1 cellular context compared by ENCODE assay signal in the genomic region with DNA sequence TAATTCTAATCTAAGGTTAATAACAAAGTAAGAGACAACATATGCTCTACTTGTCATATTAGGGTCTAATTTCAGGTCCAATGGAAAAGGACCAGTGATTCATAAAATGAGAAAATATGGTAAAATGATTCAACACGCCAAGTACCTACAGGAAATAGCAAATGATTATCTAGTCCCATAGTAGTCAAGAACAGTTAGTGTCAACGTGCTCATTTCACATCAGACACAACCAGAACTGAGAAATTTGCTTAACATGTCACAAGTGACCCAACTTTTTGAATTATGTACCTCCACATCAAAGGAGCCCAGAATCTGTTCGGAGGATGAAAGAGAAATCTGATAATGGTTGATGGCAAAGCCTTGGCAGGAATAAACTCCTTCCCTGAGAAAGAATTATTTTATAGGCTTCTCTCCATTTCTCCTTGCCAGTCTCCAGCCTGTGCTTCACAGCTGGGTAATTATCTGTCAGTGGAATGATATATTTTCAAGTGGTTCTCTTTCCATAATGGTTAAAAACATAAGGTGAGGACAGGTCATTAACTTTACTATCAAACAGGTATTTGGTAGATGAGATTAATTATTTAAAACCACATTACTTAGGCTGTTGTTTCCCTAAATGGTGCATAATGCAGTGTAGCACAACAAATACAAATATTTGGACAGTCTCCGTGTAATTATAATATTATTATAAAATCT.
TF ChIP-seq lines count a peak whose summit lies in the region.

No MANE protein-coding gene starts in this region.

TF ChIP-seq in GM12878, 131 proteins besides CTCF, POLR2A, EP300 and RAD21 (continued from another document):
- TF ChIP-seq, protein P1, sequence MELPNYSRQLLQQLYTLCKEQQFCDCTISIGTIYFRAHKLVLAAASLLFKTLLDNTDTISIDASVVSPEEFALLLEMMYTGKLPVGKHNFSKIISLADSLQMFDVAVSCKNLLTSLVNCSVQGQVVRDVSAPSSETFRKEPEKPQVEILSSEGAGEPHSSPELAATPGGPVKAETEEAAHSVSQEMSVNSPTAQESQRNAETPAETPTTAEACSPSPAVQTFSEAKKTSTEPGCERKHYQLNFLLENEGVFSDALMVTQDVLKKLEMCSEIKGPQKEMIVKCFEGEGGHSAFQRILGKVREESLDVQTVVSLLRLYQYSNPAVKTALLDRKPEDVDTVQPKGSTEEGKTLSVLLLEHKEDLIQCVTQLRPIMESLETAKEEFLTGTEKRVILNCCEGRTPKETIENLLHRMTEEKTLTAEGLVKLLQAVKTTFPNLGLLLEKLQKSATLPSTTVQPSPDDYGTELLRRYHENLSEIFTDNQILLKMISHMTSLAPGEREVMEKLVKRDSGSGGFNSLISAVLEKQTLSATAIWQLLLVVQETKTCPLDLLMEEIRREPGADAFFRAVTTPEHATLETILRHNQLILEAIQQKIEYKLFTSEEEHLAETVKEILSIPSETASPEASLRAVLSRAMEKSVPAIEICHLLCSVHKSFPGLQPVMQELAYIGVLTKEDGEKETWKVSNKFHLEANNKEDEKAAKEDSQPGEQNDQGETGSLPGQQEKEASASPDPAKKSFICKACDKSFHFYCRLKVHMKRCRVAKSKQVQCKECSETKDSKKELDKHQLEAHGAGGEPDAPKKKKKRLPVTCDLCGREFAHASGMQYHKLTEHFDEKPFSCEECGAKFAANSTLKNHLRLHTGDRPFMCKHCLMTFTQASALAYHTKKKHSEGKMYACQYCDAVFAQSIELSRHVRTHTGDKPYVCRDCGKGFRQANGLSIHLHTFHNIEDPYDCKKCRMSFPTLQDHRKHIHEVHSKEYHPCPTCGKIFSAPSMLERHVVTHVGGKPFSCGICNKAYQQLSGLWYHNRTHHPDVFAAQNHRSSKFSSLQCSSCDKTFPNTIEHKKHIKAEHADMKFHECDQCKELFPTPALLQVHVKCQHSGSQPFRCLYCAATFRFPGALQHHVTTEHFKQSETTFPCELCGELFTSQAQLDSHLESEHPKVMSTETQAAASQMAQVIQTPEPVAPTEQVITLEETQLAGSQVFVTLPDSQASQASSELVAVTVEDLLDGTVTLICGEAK (IDR thresholded peaks at IDR 0.05; ENCODE audit: borderline replicate concordance) = no peak
- TF ChIP-seq ASH2L (IDR thresholded peaks at IDR 0.05; ENCODE audit: borderline replicate concordance, low read depth) (no peak), RFX5 (IDR thresholded peaks at IDR 0.05; ENCODE audit: low read depth, low read length) (no peak)
- TF ChIP-seq, protein P2, sequence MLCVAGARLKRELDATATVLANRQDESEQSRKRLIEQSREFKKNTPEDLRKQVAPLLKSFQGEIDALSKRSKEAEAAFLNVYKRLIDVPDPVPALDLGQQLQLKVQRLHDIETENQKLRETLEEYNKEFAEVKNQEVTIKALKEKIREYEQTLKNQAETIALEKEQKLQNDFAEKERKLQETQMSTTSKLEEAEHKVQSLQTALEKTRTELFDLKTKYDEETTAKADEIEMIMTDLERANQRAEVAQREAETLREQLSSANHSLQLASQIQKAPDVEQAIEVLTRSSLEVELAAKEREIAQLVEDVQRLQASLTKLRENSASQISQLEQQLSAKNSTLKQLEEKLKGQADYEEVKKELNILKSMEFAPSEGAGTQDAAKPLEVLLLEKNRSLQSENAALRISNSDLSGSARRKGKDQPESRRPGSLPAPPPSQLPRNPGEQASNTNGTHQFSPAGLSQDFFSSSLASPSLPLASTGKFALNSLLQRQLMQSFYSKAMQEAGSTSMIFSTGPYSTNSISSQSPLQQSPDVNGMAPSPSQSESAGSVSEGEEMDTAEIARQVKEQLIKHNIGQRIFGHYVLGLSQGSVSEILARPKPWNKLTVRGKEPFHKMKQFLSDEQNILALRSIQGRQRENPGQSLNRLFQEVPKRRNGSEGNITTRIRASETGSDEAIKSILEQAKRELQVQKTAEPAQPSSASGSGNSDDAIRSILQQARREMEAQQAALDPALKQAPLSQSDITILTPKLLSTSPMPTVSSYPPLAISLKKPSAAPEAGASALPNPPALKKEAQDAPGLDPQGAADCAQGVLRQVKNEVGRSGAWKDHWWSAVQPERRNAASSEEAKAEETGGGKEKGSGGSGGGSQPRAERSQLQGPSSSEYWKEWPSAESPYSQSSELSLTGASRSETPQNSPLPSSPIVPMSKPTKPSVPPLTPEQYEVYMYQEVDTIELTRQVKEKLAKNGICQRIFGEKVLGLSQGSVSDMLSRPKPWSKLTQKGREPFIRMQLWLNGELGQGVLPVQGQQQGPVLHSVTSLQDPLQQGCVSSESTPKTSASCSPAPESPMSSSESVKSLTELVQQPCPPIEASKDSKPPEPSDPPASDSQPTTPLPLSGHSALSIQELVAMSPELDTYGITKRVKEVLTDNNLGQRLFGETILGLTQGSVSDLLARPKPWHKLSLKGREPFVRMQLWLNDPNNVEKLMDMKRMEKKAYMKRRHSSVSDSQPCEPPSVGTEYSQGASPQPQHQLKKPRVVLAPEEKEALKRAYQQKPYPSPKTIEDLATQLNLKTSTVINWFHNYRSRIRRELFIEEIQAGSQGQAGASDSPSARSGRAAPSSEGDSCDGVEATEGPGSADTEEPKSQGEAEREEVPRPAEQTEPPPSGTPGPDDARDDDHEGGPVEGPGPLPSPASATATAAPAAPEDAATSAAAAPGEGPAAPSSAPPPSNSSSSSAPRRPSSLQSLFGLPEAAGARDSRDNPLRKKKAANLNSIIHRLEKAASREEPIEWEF (IDR thresholded peaks at IDR 0.05; ENCODE audit: insufficient replicate concordance, low read depth, low read length) = no peak
